ENCODE assay signal across 13 cellular contexts in genomic region chr13:114071991-114072390, GRCh38.
DNase-seq lines count a peak whose midpoint lies in the region; ATAC-seq and TF ChIP-seq lines count a peak whose summit lies in the region.
"Had no signal": no experiment of that assay in that cellular context is flagged by ENCODE, and none has a peak within 500 bp of the region (broad histone marks: within the 10 kb centered on the region; RNA-seq: fewer than 3 reads in every experiment).

No MANE protein-coding gene starts in this region.

- POLR2A ChIA-PET in activated CD4-positive, alpha-beta T cell treated with anti-CD3 and anti-CD28 coated beads for 36 hours (lab: Charles Lee): interaction anchor here (0.7 kb wide), 1 partner anchor 27 kb away, joined by 3 read pairs; no protein-coding TSS in a partner anchor

- H3K27ac Mint-ChIP-seq in activated CD4-positive, alpha-beta T cell treated with anti-CD3 and anti-CD28 coated beads for 36 hours: peak overlapping the region; percentile 60
- peak overlapping the region; percentile 84 for H3K27ac Mint-ChIP-seq in T-helper 17 cell

- CTCF ChIA-PET in activated CD4-positive, alpha-beta T cell treated with anti-CD3 and anti-CD28 coated beads for 36 hours (lab: Charles Lee): interaction anchor here (0.6 kb wide), 1 partner anchor 982 kb away, joined by 3 read pairs; no protein-coding TSS in a partner anchor

- H3K4me3 ChIP-seq in right cardiac atrium (ENCODE audit: low read length) (no peak overlapping the region), thyroid gland (replicated peaks in 1 of 3) (no peak overlapping the region), prostate gland (no peak overlapping the region)
- H3K4me3 ChIP-seq: lung, testis had no signal

- peaks cover 29% of the 10 kb centered on the region for H3K36me3 Mint-ChIP-seq in activated CD4-positive, alpha-beta T cell treated with anti-CD3 and anti-CD28 coated beads for 36 hours (ENCODE audit: low read depth)
- H3K36me3 Mint-ChIP-seq in T-helper 17 cell (ENCODE audit: low read depth): peaks cover 12% of the 10 kb centered on the region

- no peak for ATAC-seq in activated CD4-positive, alpha-beta T cell treated with anti-CD3 and anti-CD28 coated beads for 36 hours
- ATAC-seq in T-helper 17 cell (no peak), right cardiac atrium (no peak), sciatic nerve (no peak)

- intact Hi-C loops in activated CD4-positive, alpha-beta T cell treated with anti-CD3 and anti-CD28 coated beads for 36 hours (cut with DNase I, micrococcal nuclease): no loop called here
- intact Hi-C loops in right cardiac atrium (cut with DNase I) (no loop called here), sciatic nerve (cut with DNase I) (no loop called here), thyroid gland (cut with DNase I) (no loop called here), prostate gland (cut with DNase I) (no loop called here)

- TF ChIP-seq CTCF in thyroid gland (IDR thresholded peaks at IDR 0.05) (no peak), prostate gland (IDR thresholded peaks at IDR 0.05) (no peak)

- H3K27ac ChIP-seq in right cardiac atrium (ENCODE audit: low read length) (no peak overlapping the region), thyroid gland (peak overlapping the region in 1 of 3 donors; percentile 74), prostate gland (no peak overlapping the region)
- H3K27ac ChIP-seq: testis had no signal

- H3K36me3 ChIP-seq in thyroid gland (no peaks in the 10 kb centered on the region), prostate gland (no peaks in the 10 kb centered on the region)

- WGBS in right cardiac atrium: 70% methylated on average over 14 of the region's 14 CpGs
- WGBS in thyroid gland, 2 donors: 75 to 78% methylated on average over 14 of the region's 14 CpGs
- 77% methylated on average over 14 of the region's 14 CpGs for WGBS in prostate gland

- H3K9me3 Mint-ChIP-seq in activated CD4-positive, alpha-beta T cell treated with anti-CD3 and anti-CD28 coated beads for 36 hours (ENCODE audit: low read depth): peaks cover 3% of the 10 kb centered on the region

- H3K4me1 ChIP-seq in right cardiac atrium (ENCODE audit: control insufficient read depth, insufficient read depth, low read length) (no peaks in the 10 kb centered on the region), thyroid gland (peaks cover 22 to 34% of the 10 kb centered on the region in 2 donors), prostate gland (replicated peaks) (no peaks in the 10 kb centered on the region)

- no peaks in the 10 kb centered on the region for H3K27me3 ChIP-seq in right cardiac atrium (ENCODE audit: control insufficient read depth, insufficient read depth)
- H3K27me3 ChIP-seq in thyroid gland: no peaks in the 10 kb centered on the region
- H3K27me3 ChIP-seq in prostate gland (replicated peaks; ENCODE audit: insufficient read depth): no peaks in the 10 kb centered on the region
- H3K27me3 ChIP-seq: testis had no signal

- no peak for TF ChIP-seq POLR2A in thyroid gland (IDR thresholded peaks at IDR 0.05)
- TF ChIP-seq POLR2A in prostate gland (IDR thresholded peaks at IDR 0.05): no peak

- no peaks in the 10 kb centered on the region for H3K9me3 ChIP-seq in T-helper 17 cell (ENCODE audit: control insufficient read depth, low read length, poor library complexity, severe bottlenecking)
- H3K9me3 ChIP-seq in right cardiac atrium (ENCODE audit: control insufficient read depth, low read length): no peaks in the 10 kb centered on the region
- H3K9me3 ChIP-seq in thyroid gland: no peaks in the 10 kb centered on the region
- H3K9me3 ChIP-seq in prostate gland: no peaks in the 10 kb centered on the region
- H3K9me3 ChIP-seq: testis had no signal

- no peaks in the 10 kb centered on the region for H3K27me3 Mint-ChIP-seq in activated CD4-positive, alpha-beta T cell treated with anti-CD3 and anti-CD28 coated beads for 36 hours
- no peaks in the 10 kb centered on the region for H3K27me3 Mint-ChIP-seq in T-helper 17 cell

- H3K4me3 Mint-ChIP-seq in activated CD4-positive, alpha-beta T cell treated with anti-CD3 and anti-CD28 coated beads for 36 hours: no peak overlapping the region
- peak overlapping the region; percentile 31 for H3K4me3 Mint-ChIP-seq in T-helper 17 cell

- DNase-seq in activated CD4-positive, alpha-beta T cell treated with anti-CD3 and anti-CD28 coated beads for 36 hours: no peak
- DNase-seq in activated CD4-positive, alpha-beta T cell treated with anti-CD3 and anti-CD28 coated beads, Interleukin-2, amount 50 U/mL, for 1 hour: no peak
- no peak for DNase-seq in T-helper 17 cell
- DNase-seq in right cardiac atrium: peak in 2 of 3 donors; percentile 19 to 36
- peak; percentile 59 for DNase-seq in sciatic nerve (ENCODE audit: low spot score)
- DNase-seq in NCI-H2081 treated with DMSO at 0.1 percent for 48 hours (lab: John Stamatoyannopoulos, UW): no peak
- DNase-seq in thyroid gland: no peak
- DNase-seq in prostate gland (ENCODE audit: low spot score): no peak
- DNase-seq: 8988T; activated CD8-positive, alpha-beta memory T cell treated with anti-CD3 and anti-CD28 coated beads for 24 hours; T-helper 2 cell; testis had no signal

- peaks cover 28% of the 10 kb centered on the region for H3K4me1 Mint-ChIP-seq in activated CD4-positive, alpha-beta T cell treated with anti-CD3 and anti-CD28 coated beads for 36 hours
- peaks cover 34% of the 10 kb centered on the region for H3K4me1 Mint-ChIP-seq in T-helper 17 cell

Comparison
In these comparisons a context has a peak if more than half of its experiments do, and no peak if none do; other contexts are left out.
1. DNase-seq: peak in right cardiac atrium (2 of 3) and sciatic nerve (single experiment); none in activated CD4-positive, alpha-beta T cell treated with anti-CD3 and anti-CD28 coated beads for 36 hours (single experiment), activated CD4-positive, alpha-beta T cell treated with anti-CD3 and anti-CD28 coated beads, Interleukin-2, amount 50 U/mL, for 1 hour (single experiment), T-helper 17 cell (0 of 3), NCI-H2081 treated with DMSO at 0.1 percent for 48 hours (single experiment), thyroid gland (0 of 2) and prostate gland (single experiment).